2 cellular contexts compared by ENCODE assay signal in genomic region chr1:22437573-22437972, GRCh38.
TF ChIP-seq lines count a peak whose summit lies in the region.

No MANE protein-coding gene starts in this region.

TF ChIP-seq in HepG2, 621 proteins besides CTCF, POLR2A, EP300 and RAD21:
- peak; percentile 14; the same call in 1 of the 2 replicates for TF ChIP-seq THAP11 (CRISPR knock-in tag; IDR thresholded peaks at IDR 0.05)
- peak; percentile 95 for TF ChIP-seq CEBPG (CRISPR knock-in tag; IDR thresholded peaks at IDR 0.05)
- TF ChIP-seq SMC3 (IDR thresholded peaks at IDR 0.05; ENCODE audit: low read length) = peak; percentile 17; the same call in 1 of the 2 replicates
- no peak for TF ChIP-seq SMARCC2 (IDR thresholded peaks at IDR 0.05)
- TF ChIP-seq CEBPB (IDR thresholded peaks at IDR 0.05; ENCODE audit: borderline replicate concordance, low read depth, low read length) = peak; percentile 97
- no peak for TF ChIP-seq ZNF572 (CRISPR knock-in tag; IDR thresholded peaks at IDR 0.05)

TF ChIP-seq in GM23338, 12 proteins besides CTCF, POLR2A, EP300 and RAD21:
- TF ChIP-seq NANOG (IDR thresholded peaks at IDR 0.05; ENCODE audit: borderline replicate concordance) (no peak), STAT1 (IDR thresholded peaks at IDR 0.05; ENCODE audit: unreplicated experiment) (no peak), EZH2 (IDR thresholded peaks at IDR 0.05; ENCODE audit: low read depth, unreplicated experiment) (no peak), EZH2phosphoT487 (IDR thresholded peaks at IDR 0.05; ENCODE audit: unreplicated experiment) (no peak), ETS1 (IDR thresholded peaks at IDR 0.05) (no peak), ZNF114 (CRISPR knock-in tag; IDR thresholded peaks at IDR 0.05) (no peak), POLR2AphosphoS5 (IDR thresholded peaks at IDR 0.05; ENCODE audit: low read depth) (no peak)
